Comparison of ENCODE assay signal across 9 cellular contexts in the genomic region with DNA sequence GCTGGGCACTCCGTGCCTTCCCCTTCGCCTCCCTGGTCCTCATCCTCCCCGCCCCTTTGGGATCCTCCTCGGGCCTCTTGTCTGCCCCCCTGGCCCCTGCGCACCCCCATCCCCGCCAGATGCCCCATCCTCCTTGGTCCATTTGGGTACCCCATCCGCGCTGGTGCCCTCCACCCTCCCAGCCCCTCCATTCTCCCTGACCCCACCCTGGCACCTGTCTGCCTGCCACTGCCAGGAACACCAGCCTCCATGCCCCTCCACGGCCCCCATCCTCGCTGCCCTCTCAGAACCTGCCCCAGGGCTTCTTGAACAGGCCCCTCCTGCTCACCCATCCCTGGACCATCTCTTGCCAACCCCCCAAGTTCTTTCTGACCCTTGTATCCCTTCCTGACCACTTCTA. TPM values are rescaled to one million over a fixed set of nuclear protein-coding genes. Genes with fewer than 3 reads are reported as not detected.
DNase-seq lines count a peak whose midpoint lies in the region; ATAC-seq lines count a peak whose summit lies in the region.
"Had no signal": no experiment of that assay in that cellular context is flagged by ENCODE, and none has a peak within 500 bp of the region (broad histone marks: within the 10 kb centered on the region; RNA-seq: fewer than 3 reads in every experiment).

No MANE protein-coding gene starts in this region.

- peaks cover 60% of the 10 kb centered on the region for H3K4me1 Mint-ChIP-seq in activated naive CD8-positive, alpha-beta T cell treated with anti-CD3 and anti-CD28 coated beads for 36 hours

- DNase-seq in activated naive CD8-positive, alpha-beta T cell treated with anti-CD3 and anti-CD28 coated beads for 36 hours: no peak
- DNase-seq in stimulated activated naive CD8-positive, alpha-beta T cell treated with anti-CD3 and anti-CD28 coated beads, Interleukin-15, Interleukin-2, amounts not matched to agents 100 U/mL and 50 U/mL, for 24 hours: peak; percentile 32
- DNase-seq in NCI-H226 (no peak), DMS79 (lab: John Stamatoyannopoulos, UW) (no peak), activated gamma-delta T cell (lab: John Stamatoyannopoulos, UW) (no peak)

- peaks cover 14% of the 10 kb centered on the region for H3K36me3 ChIP-seq in iPS-20b (ENCODE audit: insufficient read depth, low read depth, low read length)

- ATAC-seq in HG03460 (IDR thresholded peaks at IDR 0.05; ENCODE audit: unreplicated experiment) (peak; percentile 21), GM21390 (IDR thresholded peaks at IDR 0.05; ENCODE audit: unreplicated experiment) (no peak)
- no peak for ATAC-seq in stimulated activated naive CD8-positive, alpha-beta T cell treated with anti-CD3 and anti-CD28 coated beads, Interleukin-15, Interleukin-2, amounts not matched to agents 100 U/mL and 50 U/mL, for 24 hours

- H3K27ac Mint-ChIP-seq in activated naive CD8-positive, alpha-beta T cell treated with anti-CD3 and anti-CD28 coated beads for 36 hours: peak overlapping the region; percentile 91

- no peaks in the 10 kb centered on the region for H3K27me3 ChIP-seq in iPS-20b (ENCODE audit: insufficient read depth, low read length)

- peak overlapping the region; percentile 70 for H3K4me3 ChIP-seq in iPS-20b (ENCODE audit: low read length)

- peak overlapping the region; percentile 27; the same call in 1 of the 2 replicates for H3K9ac ChIP-seq in iPS-20b (ENCODE audit: low read depth, low read length)

- H3K36me3 Mint-ChIP-seq in activated naive CD8-positive, alpha-beta T cell treated with anti-CD3 and anti-CD28 coated beads for 36 hours: peaks cover 33% of the 10 kb centered on the region

- peak overlapping the region; percentile 95 for H3K4me3 Mint-ChIP-seq in activated naive CD8-positive, alpha-beta T cell treated with anti-CD3 and anti-CD28 coated beads for 36 hours

- peaks cover 5% of the 10 kb centered on the region; the same call in 1 of the 2 replicates for H3K4me1 ChIP-seq in iPS-20b (ENCODE audit: insufficient read depth, low read length)

- no peak overlapping the region for H3K27ac ChIP-seq in iPS-20b (ENCODE audit: low read length)

- H3K27me3 Mint-ChIP-seq in activated naive CD8-positive, alpha-beta T cell treated with anti-CD3 and anti-CD28 coated beads for 36 hours: no peaks in the 10 kb centered on the region

- H3K9me3 ChIP-seq in iPS-20b (ENCODE audit: insufficient read depth, low read depth, low read length): no peaks in the 10 kb centered on the region

- no peaks in the 10 kb centered on the region for H3K9me3 Mint-ChIP-seq in activated naive CD8-positive, alpha-beta T cell treated with anti-CD3 and anti-CD28 coated beads for 36 hours

RNA-seq across cellular contexts. Expression of gene ZDHHC18, which starts 0.7 kb away (rescaled TPM):
- 10 to 100 TPM; 48.5 to 48.8 TPM for total RNA-seq in activated naive CD8-positive, alpha-beta T cell treated with anti-CD3 and anti-CD28 coated beads for 36 hours

RNA-seq across cellular contexts. Expression of gene SFN, which starts 35.7 kb away (rescaled TPM):
- total RNA-seq in activated naive CD8-positive, alpha-beta T cell treated with anti-CD3 and anti-CD28 coated beads for 36 hours: under 1 TPM in 1 of 2 experiments, not detected in 1; 0.43 TPM
- total RNA-seq: LHCN-M2 had no signal

RNA-seq across cellular contexts. Expression of gene PIGV, which starts 39.5 kb away (rescaled TPM):
- 10 to 100 TPM; 20.8 to 20.9 TPM for total RNA-seq in activated naive CD8-positive, alpha-beta T cell treated with anti-CD3 and anti-CD28 coated beads for 36 hours
